9 cellular contexts compared by ENCODE assay signal in the genomic region with DNA sequence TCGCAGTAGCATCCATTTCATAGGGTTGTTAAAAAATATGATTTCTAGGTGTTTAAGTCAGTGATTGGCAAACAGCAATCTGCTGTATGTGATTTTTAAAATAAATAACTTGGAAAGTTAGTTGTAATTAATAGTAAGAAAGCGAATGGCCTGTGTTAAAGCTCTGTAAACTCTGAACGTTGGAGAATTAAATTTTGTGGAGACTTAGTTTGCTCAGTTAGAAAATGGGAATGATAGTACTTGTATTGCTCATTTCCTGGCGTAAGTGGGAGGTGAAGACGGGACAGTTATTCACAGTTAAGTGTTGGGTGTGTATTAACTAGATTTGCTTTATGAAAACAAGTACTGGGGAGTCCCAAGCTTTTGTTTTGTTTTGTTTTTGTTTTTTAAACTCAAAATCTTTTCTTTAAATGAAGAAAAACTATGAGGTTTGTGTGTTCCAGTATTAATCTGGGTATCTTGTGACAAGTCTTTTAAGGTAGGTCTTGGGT. TPM values are rescaled to one million over a fixed set of nuclear protein-coding genes. Genes with fewer than 3 reads are reported as not detected.
DNase-seq lines count a peak whose midpoint lies in the region; TF ChIP-seq lines count a peak whose summit lies in the region.
"Had no signal": no experiment of that assay in that cellular context is flagged by ENCODE, and none has a peak within 500 bp of the region (broad histone marks: within the 10 kb centered on the region; RNA-seq: fewer than 3 reads in every experiment).

No MANE protein-coding gene starts in this region.

- H3K9ac ChIP-seq in endodermal cell (ENCODE audit: extremely low read depth, low read length, poor library complexity, severe bottlenecking): peak overlapping the region; percentile 82

- H3K27me3 Mint-ChIP-seq in endodermal cell (ENCODE audit: insufficient read depth): no peaks in the 10 kb centered on the region
- H3K27me3 Mint-ChIP-seq: activated T-cell treated with anti-CD3 and anti-CD28 coated beads, Interleukin-2, amount 50 U/mL, for 24 hours had no signal

- H3K4me2 ChIP-seq in osteoblast (ENCODE audit: insufficient read depth, low read length): peak overlapping the region; percentile 87

- H3K9me3 ChIP-seq in endodermal cell (ENCODE audit: control insufficient read depth, low read length) (no peaks in the 10 kb centered on the region), osteoblast (ENCODE audit: low read depth, low read length) (no peaks in the 10 kb centered on the region)

- H3K4me3 Mint-ChIP-seq in endodermal cell: no peak overlapping the region
- H3K4me3 Mint-ChIP-seq: activated T-cell treated with anti-CD3 and anti-CD28 coated beads, Interleukin-2, amount 50 U/mL, for 24 hours had no signal

- no peaks in the 10 kb centered on the region for H3K9me3 Mint-ChIP-seq in endodermal cell
- H3K9me3 Mint-ChIP-seq: activated T-cell treated with anti-CD3 and anti-CD28 coated beads, Interleukin-2, amount 50 U/mL, for 24 hours had no signal

- H3K4me3 ChIP-seq in endodermal cell (ENCODE audit: low read length) (peak overlapping the region; percentile 95), osteoblast (ENCODE audit: insufficient read depth, low read length) (peak overlapping the region; percentile 89)

- peaks cover 26% of the 10 kb centered on the region for H3K4me1 Mint-ChIP-seq in endodermal cell

- DNase-seq in DMS53 treated with DMSO at 0.1 percent for 48 hours (lab: John Stamatoyannopoulos, UW; ENCODE audit: unreplicated experiment): peak; percentile 25
- DNase-seq in NCI-H69 (lab: John Stamatoyannopoulos, UW): peak; percentile 36
- DNase-seq in endodermal cell: no peak
- DNase-seq in osteoblast (ENCODE audit: insufficient read length, low spot score, missing footprints): peak; percentile 47
- DNase-seq in SHP77 (lab: John Stamatoyannopoulos, UW): no peak
- no peak for DNase-seq in activated CD8-positive, alpha-beta memory T cell treated with anti-CD3 and anti-CD28 coated beads for 24 hours
- DNase-seq in NCI-H146 (lab: John Stamatoyannopoulos, UW): no peak
- no peak for DNase-seq in iPS-NIHi11 (ENCODE audit: low spot score)

- H3K27me3 ChIP-seq in endodermal cell (ENCODE audit: control insufficient read depth, insufficient read depth, low read length, poor library complexity, severe bottlenecking): no peaks in the 10 kb centered on the region
- H3K27me3 ChIP-seq in osteoblast (ENCODE audit: insufficient read depth, low read length): no peaks in the 10 kb centered on the region

- H3K27ac Mint-ChIP-seq in endodermal cell: peak overlapping the region; percentile 96
- H3K27ac Mint-ChIP-seq: activated T-cell treated with anti-CD3 and anti-CD28 coated beads, Interleukin-2, amount 50 U/mL, for 24 hours had no signal

- H3K27ac ChIP-seq in endodermal cell (ENCODE audit: low read depth, low read length) (no peak overlapping the region), osteoblast (ENCODE audit: low read depth, low read length) (peak overlapping the region; percentile 67)

- peak overlapping the region; percentile 81 for H2AFZ ChIP-seq in osteoblast (ENCODE audit: low read length)

- H3K36me3 ChIP-seq in endodermal cell (ENCODE audit: control insufficient read depth, insufficient read depth, low read length) (peaks cover 17% of the 10 kb centered on the region), osteoblast (ENCODE audit: insufficient read depth, low read length) (peaks cover 8% of the 10 kb centered on the region)

- 3 to 5% methylated on average over 5 of the region's 5 CpGs for WGBS in endodermal cell (ENCODE audit: insufficient coverage in 1 of 2, insufficient read length in 1 of 2), 2 experiments

- no peak for TF ChIP-seq CTCF in endodermal cell (conservative IDR thresholded peaks at IDR 0.05)
- no peak for TF ChIP-seq CTCF in osteoblast (IDR thresholded peaks at IDR 0.05; ENCODE audit: extremely low read depth, low read depth, low read length)

- peaks cover 2% of the 10 kb centered on the region for H4K20me1 ChIP-seq in osteoblast (ENCODE audit: insufficient read depth, low read length)

- H3K4me1 ChIP-seq in endodermal cell (ENCODE audit: control insufficient read depth, insufficient read depth, low read length) (no peaks in the 10 kb centered on the region), osteoblast (ENCODE audit: insufficient read depth, low read length) (peaks cover 23% of the 10 kb centered on the region)

- peaks cover 12% of the 10 kb centered on the region for H3K36me3 Mint-ChIP-seq in endodermal cell (ENCODE audit: low read depth)

- peaks cover 58% of the 10 kb centered on the region for H3K79me2 ChIP-seq in osteoblast (ENCODE audit: insufficient read depth, low read length)

RNA-seq across cellular contexts. Expression of a gene that starts 1.0 kb away (rescaled TPM):
- total RNA-seq in endodermal cell (100 to 1,000 TPM; 170 to 182 TPM), osteoblast (71.7 and 150 TPM in 2 replicates)
- polyA plus RNA-seq in endodermal cell (2013, experiment 1 of 2): 106 TPM
- 112 TPM for polyA plus RNA-seq in endodermal cell (2013, experiment 2 of 2)

RNA-seq across cellular contexts. Expression of a gene that starts 22.5 kb away (rescaled TPM):
- total RNA-seq in endodermal cell (10 to 100 TPM; 30.3 to 30.9 TPM), osteoblast (17.1 and 17.7 TPM in 2 replicates)
- polyA plus RNA-seq in endodermal cell (2013, experiment 1 of 2): 38.2 TPM
- polyA plus RNA-seq in endodermal cell (2013, experiment 2 of 2): 35.3 TPM

Comparison
In these comparisons a context has a peak if more than half of its experiments do, and no peak if none do; other contexts are left out.
1. DNase-seq: peak in DMS53 treated with DMSO at 0.1 percent for 48 hours (single experiment), NCI-H69 (single experiment) and osteoblast (single experiment); none in endodermal cell (single experiment), SHP77 (0 of 2), activated CD8-positive, alpha-beta memory T cell treated with anti-CD3 and anti-CD28 coated beads for 24 hours (single experiment), NCI-H146 (single experiment) and iPS-NIHi11 (single experiment).